Comparison of ENCODE assay signal across 1 cellular context in the genomic region with DNA sequence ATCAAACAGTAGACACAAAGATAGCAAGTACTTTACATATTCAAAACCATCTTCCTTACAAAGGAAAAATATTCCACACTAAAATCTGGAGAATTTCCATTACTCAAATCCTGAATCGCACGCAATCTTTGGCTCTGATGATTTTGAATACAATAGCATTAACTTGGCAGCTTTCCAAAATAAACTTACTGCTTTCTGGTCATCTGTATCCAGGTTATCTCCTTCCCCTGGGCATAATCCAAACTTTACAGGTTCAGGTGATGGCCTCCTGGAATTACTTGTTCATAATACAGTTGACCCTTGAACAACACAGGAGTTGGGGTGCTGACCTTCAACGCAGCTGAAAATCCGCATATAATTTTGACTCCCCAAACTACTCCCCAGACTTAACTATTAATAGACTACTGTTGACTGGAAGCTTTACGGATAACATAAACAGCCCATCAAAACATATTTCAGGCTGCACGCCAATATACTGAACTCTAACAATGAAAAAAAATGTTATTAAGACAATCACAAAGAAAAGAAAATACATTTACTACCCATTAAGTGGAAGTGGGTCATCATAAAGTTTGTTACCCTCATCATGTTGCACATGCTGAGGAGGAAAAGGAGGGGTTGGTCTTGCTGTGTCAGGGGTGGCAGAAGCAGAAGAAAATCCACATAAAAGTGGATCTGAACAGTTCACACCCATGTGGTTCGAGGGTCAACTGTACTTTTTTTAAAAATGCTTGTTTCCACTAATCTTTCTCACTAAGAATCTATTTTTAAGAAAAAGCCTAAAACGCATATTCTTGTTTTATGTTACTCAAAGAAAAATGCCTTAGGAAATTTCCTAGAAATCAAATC.
TF ChIP-seq lines count a peak whose summit lies in the region.

No MANE protein-coding gene starts in this region.

TF ChIP-seq in GM23338, 12 proteins besides CTCF, POLR2A, EP300 and RAD21 (continued from another document):
- TF ChIP-seq, protein P1, sequence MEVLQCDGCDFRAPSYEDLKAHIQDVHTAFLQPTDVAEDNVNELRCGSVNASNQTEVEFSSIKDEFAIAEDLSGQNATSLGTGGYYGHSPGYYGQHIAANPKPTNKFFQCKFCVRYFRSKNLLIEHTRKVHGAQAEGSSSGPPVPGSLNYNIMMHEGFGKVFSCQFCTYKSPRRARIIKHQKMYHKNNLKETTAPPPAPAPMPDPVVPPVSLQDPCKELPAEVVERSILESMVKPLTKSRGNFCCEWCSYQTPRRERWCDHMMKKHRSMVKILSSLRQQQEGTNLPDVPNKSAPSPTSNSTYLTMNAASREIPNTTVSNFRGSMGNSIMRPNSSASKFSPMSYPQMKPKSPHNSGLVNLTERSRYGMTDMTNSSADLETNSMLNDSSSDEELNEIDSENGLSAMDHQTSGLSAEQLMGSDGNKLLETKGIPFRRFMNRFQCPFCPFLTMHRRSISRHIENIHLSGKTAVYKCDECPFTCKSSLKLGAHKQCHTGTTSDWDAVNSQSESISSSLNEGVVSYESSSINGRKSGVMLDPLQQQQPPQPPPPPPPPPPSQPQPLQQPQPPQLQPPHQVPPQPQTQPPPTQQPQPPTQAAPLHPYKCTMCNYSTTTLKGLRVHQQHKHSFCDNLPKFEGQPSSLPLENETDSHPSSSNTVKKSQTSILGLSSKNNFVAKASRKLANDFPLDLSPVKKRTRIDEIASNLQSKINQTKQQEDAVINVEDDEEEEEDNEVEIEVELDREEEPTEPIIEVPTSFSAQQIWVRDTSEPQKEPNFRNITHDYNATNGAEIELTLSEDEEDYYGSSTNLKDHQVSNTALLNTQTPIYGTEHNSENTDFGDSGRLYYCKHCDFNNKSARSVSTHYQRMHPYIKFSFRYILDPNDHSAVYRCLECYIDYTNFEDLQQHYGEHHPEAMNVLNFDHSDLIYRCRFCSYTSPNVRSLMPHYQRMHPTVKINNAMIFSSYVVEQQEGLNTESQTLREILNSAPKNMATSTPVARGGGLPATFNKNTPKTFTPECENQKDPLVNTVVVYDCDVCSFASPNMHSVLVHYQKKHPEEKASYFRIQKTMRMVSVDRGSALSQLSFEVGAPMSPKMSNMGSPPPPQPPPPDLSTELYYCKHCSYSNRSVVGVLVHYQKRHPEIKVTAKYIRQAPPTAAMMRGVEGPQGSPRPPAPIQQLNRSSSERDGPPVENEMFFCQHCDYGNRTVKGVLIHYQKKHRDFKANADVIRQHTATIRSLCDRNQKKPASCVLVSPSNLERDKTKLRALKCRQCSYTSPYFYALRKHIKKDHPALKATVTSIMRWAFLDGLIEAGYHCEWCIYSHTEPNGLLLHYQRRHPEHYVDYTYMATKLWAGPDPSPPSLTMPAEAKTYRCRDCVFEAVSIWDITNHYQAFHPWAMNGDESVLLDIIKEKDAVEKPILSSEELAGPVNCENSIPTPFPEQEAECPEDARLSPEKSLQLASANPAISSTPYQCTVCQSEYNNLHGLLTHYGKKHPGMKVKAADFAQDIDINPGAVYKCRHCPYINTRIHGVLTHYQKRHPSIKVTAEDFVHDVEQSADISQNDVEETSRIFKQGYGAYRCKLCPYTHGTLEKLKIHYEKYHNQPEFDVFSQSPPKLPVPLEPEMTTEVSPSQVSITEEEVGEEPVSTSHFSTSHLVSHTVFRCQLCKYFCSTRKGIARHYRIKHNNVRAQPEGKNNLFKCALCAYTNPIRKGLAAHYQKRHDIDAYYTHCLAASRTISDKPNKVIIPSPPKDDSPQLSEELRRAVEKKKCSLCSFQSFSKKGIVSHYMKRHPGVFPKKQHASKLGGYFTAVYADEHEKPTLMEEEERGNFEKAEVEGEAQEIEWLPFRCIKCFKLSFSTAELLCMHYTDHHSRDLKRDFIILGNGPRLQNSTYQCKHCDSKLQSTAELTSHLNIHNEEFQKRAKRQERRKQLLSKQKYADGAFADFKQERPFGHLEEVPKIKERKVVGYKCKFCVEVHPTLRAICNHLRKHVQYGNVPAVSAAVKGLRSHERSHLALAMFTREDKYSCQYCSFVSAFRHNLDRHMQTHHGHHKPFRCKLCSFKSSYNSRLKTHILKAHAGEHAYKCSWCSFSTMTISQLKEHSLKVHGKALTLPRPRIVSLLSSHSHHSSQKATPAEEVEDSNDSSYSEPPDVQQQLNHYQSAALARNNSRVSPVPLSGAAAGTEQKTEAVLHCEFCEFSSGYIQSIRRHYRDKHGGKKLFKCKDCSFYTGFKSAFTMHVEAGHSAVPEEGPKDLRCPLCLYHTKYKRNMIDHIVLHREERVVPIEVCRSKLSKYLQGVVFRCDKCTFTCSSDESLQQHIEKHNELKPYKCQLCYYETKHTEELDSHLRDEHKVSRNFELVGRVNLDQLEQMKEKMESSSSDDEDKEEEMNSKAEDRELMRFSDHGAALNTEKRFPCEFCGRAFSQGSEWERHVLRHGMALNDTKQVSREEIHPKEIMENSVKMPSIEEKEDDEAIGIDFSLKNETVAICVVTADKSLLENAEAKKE (CRISPR knock-in tag; IDR thresholded peaks at IDR 0.05) = no peak
- no peak for TF ChIP-seq ZNF331 (CRISPR knock-in tag; IDR thresholded peaks at IDR 0.05; ENCODE audit: low read depth)
